ENCODE assay signal across 27 cellular contexts in the genomic region with DNA sequence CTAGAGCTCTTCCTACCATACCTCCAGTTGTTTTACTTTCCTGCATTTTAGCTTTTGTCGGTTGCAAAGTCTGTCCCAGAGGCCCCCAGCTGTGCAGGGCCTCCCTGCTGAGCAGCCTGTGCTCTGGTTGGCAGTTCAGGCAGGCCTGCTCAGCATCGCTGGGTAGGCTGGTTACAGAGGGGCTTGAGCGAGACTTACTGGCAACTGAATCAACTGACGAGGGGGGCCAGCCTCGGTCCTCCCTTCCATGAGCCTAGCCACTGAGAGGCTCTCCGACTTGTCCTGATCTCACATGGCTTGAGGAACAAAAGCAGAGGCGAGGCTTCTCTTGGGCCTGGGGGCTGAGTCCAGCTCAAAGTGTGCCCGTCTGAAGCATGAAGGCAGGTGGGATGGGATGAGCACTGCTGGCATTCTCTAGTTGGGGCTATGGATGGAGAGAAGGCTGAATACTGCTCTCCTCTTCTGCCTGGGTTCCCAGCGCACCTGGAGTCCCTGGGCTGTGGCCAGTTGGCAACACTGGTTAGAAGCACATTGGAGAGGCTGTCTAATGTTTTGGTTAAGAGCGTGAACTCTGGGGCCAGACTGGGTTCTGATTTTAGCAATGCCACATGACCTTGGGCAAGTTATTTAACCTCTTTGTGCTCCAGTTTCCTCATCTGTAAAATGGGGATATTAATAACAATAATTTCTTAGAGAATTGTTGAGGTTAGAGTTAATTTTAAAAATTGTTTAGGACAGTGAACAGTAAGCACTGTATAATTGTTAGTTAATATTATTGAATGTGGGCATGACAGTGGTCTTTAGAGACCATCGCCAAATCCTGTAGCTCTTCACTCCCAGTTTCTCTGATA. TPM values are rescaled to one million over a fixed set of nuclear protein-coding genes. Genes with fewer than 3 reads are reported as not detected.
DNase-seq lines count a peak whose midpoint lies in the region; TF ChIP-seq lines count a peak whose summit lies in the region.
"Had no signal": no experiment of that assay in that cellular context is flagged by ENCODE, and none has a peak within 500 bp of the region (broad histone marks: within the 10 kb centered on the region; RNA-seq: fewer than 3 reads in every experiment).

No MANE protein-coding gene starts in this region.

- no peaks in the 10 kb centered on the region for H3K79me1 ChIP-seq in mesenchymal stem cell (replicated peaks; ENCODE audit: low read length, poor library complexity, severe bottlenecking)

- no peak overlapping the region for H3K4me3 Mint-ChIP-seq in CD8-positive, alpha-beta memory T cell
- H3K4me3 Mint-ChIP-seq: activated naive CD4-positive, alpha-beta T cell treated with anti-CD3 and anti-CD28 coated beads, Interleukin-2, amount 10 ng/mL, durations not matched to agents 7 days and 5 days; activated T-cell treated with anti-CD3 and anti-CD28 coated beads, Interleukin-2, amount 50 U/mL, for 72 hours had no signal

- no peak overlapping the region for H2AK5ac ChIP-seq in mesenchymal stem cell (ENCODE audit: low read length, severe bottlenecking)

- H2BK12ac ChIP-seq in mesenchymal stem cell (ENCODE audit: low read length in 2 of 2): no peak overlapping the region

- DNase-seq in NCI-H1092 treated with DMSO at 0.1 percent for 48 hours (lab: John Stamatoyannopoulos, UW) (peak; percentile 14), NCI-H1092 (lab: John Stamatoyannopoulos, UW) (no peak), DMS79 treated with DMSO at 0.1 percent for 48 hours (lab: John Stamatoyannopoulos, UW) (peak; percentile 17), NT2/D1 (ENCODE audit: low read depth, low spot score) (no peak), mesenchymal stem cell (no peak), sigmoid colon (no peak)
- DNase-seq in CD8-positive, alpha-beta memory T cell: no peak
- DNase-seq in activated effector memory CD4-positive, alpha-beta T cell treated with Interleukin-2 at 50 U/mL for 16 hours: no peak
- DNase-seq: 8988T; activated naive CD4-positive, alpha-beta T cell treated with anti-CD3 and anti-CD28 coated beads, Interleukin-2, amount 10 ng/mL, durations not matched to agents 7 days and 5 days; activated T-cell treated with anti-CD3 and anti-CD28 coated beads, Interleukin-2, amount 50 U/mL, for 72 hours; amniotic stem cell; DND-41; lower lobe of right lung; NCI-H1048; NCI-H2107; NCI-H510A treated with DMSO at 0.1 percent for 48 hours; Peyer's patch; small intestine; stimulated activated CD4-positive, alpha-beta T cell treated with anti-CD3 and anti-CD28 coated beads, Interleukin-2, amount 100 ng/mL, for 24 hours had no signal

- no peak overlapping the region for H3K23ac ChIP-seq in mesenchymal stem cell (ENCODE audit: low read length in 2 of 2)

- no peak overlapping the region for H3K14ac ChIP-seq in mesenchymal stem cell (ENCODE audit: low read length in 2 of 2)

- H4K91ac ChIP-seq in mesenchymal stem cell (ENCODE audit: low read length): no peak overlapping the region

- H3K27me3 ChIP-seq in NT2/D1 (ENCODE audit: insufficient read depth, insufficient read length): no peaks in the 10 kb centered on the region
- peaks cover 4 to 42% of the 10 kb centered on the region in 2 experiments for H3K27me3 ChIP-seq in mesenchymal stem cell (ENCODE audit: control insufficient read depth in 1 of 2, insufficient read depth in 1 of 2, low read length in 2 of 2)
- no peaks in the 10 kb centered on the region for H3K27me3 ChIP-seq in CD8-positive, alpha-beta memory T cell (ENCODE audit: insufficient read depth, low read length, poor library complexity, severe bottlenecking)
- peaks cover 0 to 6% (median 0%) of the 10 kb centered on the region in 3 donors for H3K27me3 ChIP-seq in sigmoid colon
- H3K27me3 ChIP-seq: Peyer's patch, SJSA1 had no signal

- H3K36me3 ChIP-seq in NT2/D1 (ENCODE audit: insufficient read depth, insufficient read length, low read length): no peaks in the 10 kb centered on the region
- H3K36me3 ChIP-seq in mesenchymal stem cell (ENCODE audit: control insufficient read depth in 1 of 2, insufficient read depth in 2 of 2, low read depth in 1 of 2, low read length in 2 of 2): no peaks in the 10 kb centered on the region
- H3K36me3 ChIP-seq in CD8-positive, alpha-beta memory T cell (ENCODE audit: insufficient read depth, low read length): no peaks in the 10 kb centered on the region
- H3K36me3 ChIP-seq in sigmoid colon: no peaks in the 10 kb centered on the region
- H3K36me3 ChIP-seq: lower lobe of right lung, Peyer's patch, SJSA1 had no signal

- no peak overlapping the region for H2AFZ ChIP-seq in mesenchymal stem cell (ENCODE audit: low read depth, low read length)

- no peak for TF ChIP-seq POLR2A in sigmoid colon (IDR thresholded peaks at IDR 0.05)

- H2BK5ac ChIP-seq in mesenchymal stem cell (ENCODE audit: low read depth, low read length, poor library complexity, severe bottlenecking): no peak overlapping the region

- H3K27me3 Mint-ChIP-seq in CD8-positive, alpha-beta memory T cell: peaks cover 0 to 4% of the 10 kb centered on the region in 2 donors

- H3K27ac Mint-ChIP-seq in CD8-positive, alpha-beta memory T cell: no peak overlapping the region
- H3K27ac Mint-ChIP-seq: activated naive CD4-positive, alpha-beta T cell treated with anti-CD3 and anti-CD28 coated beads, Interleukin-2, amount 10 ng/mL, durations not matched to agents 7 days and 5 days; activated T-cell treated with anti-CD3 and anti-CD28 coated beads, Interleukin-2, amount 50 U/mL, for 72 hours had no signal

- H4K8ac ChIP-seq in mesenchymal stem cell (ENCODE audit: low read length): peak overlapping the region; percentile 39

- H3K4me1 ChIP-seq in NT2/D1 (ENCODE audit: insufficient read depth, insufficient read length): peaks cover 14% of the 10 kb centered on the region
- H3K4me1 ChIP-seq in mesenchymal stem cell (ENCODE audit: control insufficient read depth, insufficient read depth, low read depth, low read length): peaks cover 20% of the 10 kb centered on the region
- H3K4me1 ChIP-seq in CD8-positive, alpha-beta memory T cell (ENCODE audit: insufficient read depth, low read length): peaks cover 32% of the 10 kb centered on the region
- peaks cover 0 to 3% (median 0%) of the 10 kb centered on the region in 4 donors for H3K4me1 ChIP-seq in sigmoid colon

- POLR2A ChIA-PET in CD8-positive, alpha-beta memory T cell (lab: Charles Lee): no interaction called here

- H3K4me1 Mint-ChIP-seq in CD8-positive, alpha-beta memory T cell: peaks cover 18 to 31% (median 31%) of the 10 kb centered on the region in 3 donors

- intact Hi-C loops in sigmoid colon (cut with DNase I): no loop called here

- H2BK120ac ChIP-seq in mesenchymal stem cell (ENCODE audit: low read depth, low read length): no peak overlapping the region

- no peaks in the 10 kb centered on the region for H3K36me3 Mint-ChIP-seq in CD8-positive, alpha-beta memory T cell
- H3K36me3 Mint-ChIP-seq: activated naive CD4-positive, alpha-beta T cell treated with anti-CD3 and anti-CD28 coated beads, Interleukin-2, amount 10 ng/mL, durations not matched to agents 7 days and 5 days had no signal

- no peak overlapping the region for H3K4ac ChIP-seq in mesenchymal stem cell (ENCODE audit: low read depth in 1 of 2, low read length in 2 of 2)

- H3K9me3 Mint-ChIP-seq in CD8-positive, alpha-beta memory T cell: no peaks in the 10 kb centered on the region
- H3K9me3 Mint-ChIP-seq: activated naive CD4-positive, alpha-beta T cell treated with anti-CD3 and anti-CD28 coated beads, Interleukin-2, amount 10 ng/mL, durations not matched to agents 7 days and 5 days; activated T-cell treated with anti-CD3 and anti-CD28 coated beads, Interleukin-2, amount 50 U/mL, for 72 hours had no signal

- 57% methylated on average over 11 of the region's 11 CpGs for WGBS in mesenchymal stem cell
- 89% methylated on average over 11 of the region's 11 CpGs for WGBS in sigmoid colon, 2 donors

- TF ChIP-seq EP300 in sigmoid colon (IDR thresholded peaks at IDR 0.05): no peak

- H3K18ac ChIP-seq in mesenchymal stem cell (ENCODE audit: low read depth in 1 of 2, low read length in 2 of 2): no peak overlapping the region

- no peak overlapping the region for H3K4me2 ChIP-seq in mesenchymal stem cell (ENCODE audit: low read length, poor library complexity, severe bottlenecking)

- H3K9ac ChIP-seq in NT2/D1 (ENCODE audit: insufficient read length, low read depth) (peak overlapping the region; percentile 26), mesenchymal stem cell (ENCODE audit: low read length) (no peak overlapping the region)

- no peak overlapping the region for H2BK15ac ChIP-seq in mesenchymal stem cell (ENCODE audit: low read depth, poor library complexity, severe bottlenecking)

- H3K27ac ChIP-seq in mesenchymal stem cell (ENCODE audit: low read length, poor library complexity, severe bottlenecking): no peak overlapping the region
- H3K27ac ChIP-seq in CD8-positive, alpha-beta memory T cell (ENCODE audit: low read depth, low read length): no peak overlapping the region
- no peak overlapping the region for H3K27ac ChIP-seq in sigmoid colon
- H3K27ac ChIP-seq: lower lobe of right lung, Peyer's patch, SJSA1 had no signal

- no peak for TF ChIP-seq CTCF in sigmoid colon (IDR thresholded peaks at IDR 0.05)

- CTCF ChIA-PET in CD8-positive, alpha-beta memory T cell (lab: Charles Lee): interaction anchor here (1.1 to 1.3 kb wide), 2 partner anchors 76 to 91 kb away, joined by 3 to 6 read pairs; no protein-coding TSS in a partner anchor

- H3K4me3 ChIP-seq in NT2/D1 (ENCODE audit: insufficient read length, low read depth) (no peak overlapping the region), mesenchymal stem cell (ENCODE audit: insufficient read depth in 1 of 2, low read depth in 1 of 2, low read length in 2 of 2) (no peak overlapping the region), sigmoid colon (no peak overlapping the region)
- no peak overlapping the region for H3K4me3 ChIP-seq in CD8-positive, alpha-beta memory T cell (ENCODE audit: low read length)
- H3K4me3 ChIP-seq: GM12878, lower lobe of right lung, Peyer's patch, SJSA1 had no signal

- no peaks in the 10 kb centered on the region for H3K9me3 ChIP-seq in NT2/D1 (ENCODE audit: insufficient read depth, low read length)
- H3K9me3 ChIP-seq in mesenchymal stem cell (ENCODE audit: control insufficient read depth, low read length): no peaks in the 10 kb centered on the region
- H3K9me3 ChIP-seq in CD8-positive, alpha-beta memory T cell (ENCODE audit: low read length): no peaks in the 10 kb centered on the region
- no peaks in the 10 kb centered on the region for H3K9me3 ChIP-seq in sigmoid colon
- H3K9me3 ChIP-seq: lower lobe of right lung, Peyer's patch, SJSA1 had no signal

RNA-seq across cellular contexts. Expression of a gene that starts 6.9 kb away (rescaled TPM):
- polyA plus RNA-seq in mesenchymal stem cell (2013, experiment 1 of 2): not detected
- polyA plus RNA-seq in mesenchymal stem cell (2013, experiment 2 of 2): not detected
- not detected for total RNA-seq in CD8-positive, alpha-beta memory T cell
- polyA plus RNA-seq in CD8-positive, alpha-beta memory T cell: 0.54 TPM
- total RNA-seq in sigmoid colon: 10 to 100 TPM in 3 of 4 donors, 1 to 10 TPM in 1; 9.9 to 24.6 (median 21.4) TPM
- 1 to 10 TPM in 1 of 3 donors, under 1 TPM in 2; 0.46 to 5.0 (median 0.60) TPM for polyA plus RNA-seq in sigmoid colon
- total RNA-seq: activated T-cell treated with anti-CD3 and anti-CD28 coated beads, Interleukin-2, amount 50 U/mL, for 72 hours; dermis microvascular lymphatic vessel endothelial cell; endothelial cell of umbilical vein; GM12878; kidney epithelial cell; pulmonary artery endothelial cell; SJSA1; T-helper 1 cell treated with Interleukin-12 subunit alpha and Interleukin-12 subunit beta and Interleukin-4 antibody, amounts not matched to agents 30 ng/mL and 1 ng/mL, for 36 hours had no signal
- polyA plus RNA-seq: endothelial cell of umbilical vein, GM12878 had no signal

RNA-seq across cellular contexts. Expression of a gene that starts 41.7 kb away (rescaled TPM):
- polyA plus RNA-seq in mesenchymal stem cell (2013, experiment 1 of 2): 9.1 TPM
- 8.1 TPM for polyA plus RNA-seq in mesenchymal stem cell (2013, experiment 2 of 2)
- 10 to 100 TPM; 27.4 to 28.6 TPM for total RNA-seq in CD8-positive, alpha-beta memory T cell
- 31.4 TPM for polyA plus RNA-seq in CD8-positive, alpha-beta memory T cell
- 10 to 100 TPM in 3 of 4 donors, 1 to 10 TPM in 1; 8.9 to 15.9 (median 12.4) TPM for total RNA-seq in sigmoid colon
- polyA plus RNA-seq in sigmoid colon: 10 to 100 TPM in 1 of 3 donors, 1 to 10 TPM in 2; 7.2 to 42.2 (median 7.9) TPM

Comparison
In these comparisons a context has a peak if more than half of its experiments do, and no peak if none do; other contexts are left out.
1. DNase-seq: peak in NCI-H1092 treated with DMSO at 0.1 percent for 48 hours (single experiment) and DMS79 treated with DMSO at 0.1 percent for 48 hours (single experiment); none in NCI-H1092 (single experiment), NT2/D1 (single experiment), mesenchymal stem cell (single experiment), CD8-positive, alpha-beta memory T cell (0 of 5), activated effector memory CD4-positive, alpha-beta T cell treated with Interleukin-2 at 50 U/mL for 16 hours (single experiment) and sigmoid colon (single experiment).
2. RNA of a gene that starts 6.9 kb away (total RNA-seq): 9.9 to 24.6 TPM in sigmoid colon; not detected in CD8-positive, alpha-beta memory T cell; every median in the first group is over 10 times any median in the second.